16 cellular contexts compared by ENCODE assay signal in the genomic region with DNA sequence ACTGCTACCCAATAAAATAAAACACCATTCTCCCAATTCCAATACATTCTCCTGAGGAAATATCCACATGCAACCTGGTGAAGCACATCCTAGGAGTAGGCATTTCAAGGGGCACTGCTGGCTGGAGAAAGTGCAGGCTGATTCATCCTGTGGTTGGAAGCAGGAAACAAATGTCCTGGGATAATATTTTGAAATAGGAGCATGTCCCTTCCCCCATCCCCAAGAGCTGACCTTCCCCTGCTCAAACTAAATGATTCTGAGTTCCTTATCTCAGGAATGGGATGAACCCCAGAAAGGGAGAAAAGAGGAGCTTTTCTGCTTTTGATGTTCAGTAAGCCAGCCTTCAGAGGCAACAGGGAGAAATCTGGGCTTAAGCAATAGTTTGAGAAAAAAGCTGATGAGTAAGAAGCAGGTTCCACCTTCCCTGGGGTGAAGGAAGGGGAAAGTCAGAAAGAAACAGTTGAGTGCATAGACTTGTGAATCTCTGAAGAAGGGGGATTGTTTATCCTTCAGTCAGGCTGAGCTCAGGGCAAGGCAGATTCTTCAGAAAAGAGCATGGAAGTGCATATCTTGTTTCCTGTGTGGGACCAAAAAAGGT. TPM values are rescaled to one million over a fixed set of nuclear protein-coding genes. Genes with fewer than 3 reads are reported as not detected.
A peak's percentile ranks its signal among the peaks of the same experiment; 100 is the strongest.
DNase-seq lines count a peak whose midpoint lies in the region; ATAC-seq, FAIRE-seq and TF ChIP-seq lines count a peak whose summit lies in the region.
"Had no signal": no experiment of that assay in that cellular context is flagged by ENCODE, and none has a peak within 500 bp of the region (broad histone marks: within the 10 kb centered on the region; RNA-seq: fewer than 3 reads in every experiment).

No MANE protein-coding gene starts in this region.

- H3K9me1 ChIP-seq in IMR-90 (ENCODE audit: insufficient read depth, low read length) (peaks cover 4% of the 10 kb centered on the region; the same call in 1 of the 2 replicates), keratinocyte (ENCODE audit: control insufficient read depth, extremely low read depth, insufficient read depth, low read length) (no peaks in the 10 kb centered on the region)

- no peaks in the 10 kb centered on the region for H3K79me2 ChIP-seq in keratinocyte (ENCODE audit: control insufficient read depth, insufficient read depth, low read length)

- H3K4ac ChIP-seq in IMR-90 (ENCODE audit: low read depth, low read length) = no peak overlapping the region

- POLR2A ChIA-PET in IMR-90 (lab: Charles Lee; ENCODE audit: unreplicated experiment) = no interaction called here
- POLR2A ChIA-PET in activated CD8-positive, alpha-beta T cell treated with anti-CD3 and anti-CD28 coated beads, Interleukin-2, amount 10 ng/mL, durations not matched to agents 7 days and 5 days (lab: Charles Lee) = no interaction called here

- in situ Hi-C loops in IMR-90 (cut with MboI; ENCODE audit: low sequenced_read_pairs) (no loop called here), brain microvascular endothelial cell (cut with HindIII; ENCODE audit: low pct_ligation_motif_present, low sequenced_read_pairs) (no loop called here)

- H3K18ac ChIP-seq in IMR-90 (ENCODE audit: low read depth, low read length) = no peak overlapping the region

- no peak overlapping the region for H2AFZ ChIP-seq in IMR-90 (replicated peaks; ENCODE audit: low read length, poor library complexity)
- no peak overlapping the region for H2AFZ ChIP-seq in keratinocyte (ENCODE audit: control insufficient read depth, low read length)

- peaks cover 15% of the 10 kb centered on the region for H3K36me3 Mint-ChIP-seq in activated CD8-positive, alpha-beta T cell treated with anti-CD3 and anti-CD28 coated beads, Interleukin-2, amount 10 ng/mL, durations not matched to agents 7 days and 5 days (ENCODE audit: low read depth)
- H3K36me3 Mint-ChIP-seq: memory B cell had no signal

- H3K36me3 ChIP-seq in IMR-90 (ENCODE audit: control insufficient read depth, insufficient read depth, low read length) (no peaks in the 10 kb centered on the region), brain microvascular endothelial cell (replicated peaks) (no peaks in the 10 kb centered on the region), keratinocyte (ENCODE audit: control insufficient read depth in 2 of 2, extremely low read depth in 1 of 2, insufficient read depth in 2 of 2, low read length in 2 of 2) (no peaks in the 10 kb centered on the region)
- H3K36me3 ChIP-seq: esophagus squamous epithelium, neutrophil had no signal

- no peak for TF ChIP-seq RAD21 in IMR-90 (IDR thresholded peaks at IDR 0.05; ENCODE audit: low read length)

- H4K20me1 ChIP-seq in IMR-90 (ENCODE audit: insufficient read depth, low read length) (no peaks in the 10 kb centered on the region), keratinocyte (ENCODE audit: control insufficient read depth, extremely low read depth, insufficient read depth, low read length) (no peaks in the 10 kb centered on the region)

- peak; percentile 54; the same call in 1 of the 2 replicates for ATAC-seq in IMR-90 (ENCODE audit: low read depth)
- ATAC-seq in activated CD8-positive, alpha-beta T cell treated with anti-CD3 and anti-CD28 coated beads, Interleukin-2, amount 10 ng/mL, durations not matched to agents 7 days and 5 days = no peak

- no peak overlapping the region for H4K8ac ChIP-seq in IMR-90 (ENCODE audit: low read depth in 2 of 2, low read length in 2 of 2)

- no peak overlapping the region for H3K27ac Mint-ChIP-seq in activated CD8-positive, alpha-beta T cell treated with anti-CD3 and anti-CD28 coated beads, Interleukin-2, amount 10 ng/mL, durations not matched to agents 7 days and 5 days
- H3K27ac Mint-ChIP-seq: activated naive CD8-positive, alpha-beta T cell treated with anti-CD3 and anti-CD28 coated beads for 36 hours; memory B cell had no signal

- H3K4me2 ChIP-seq in IMR-90 (ENCODE audit: low read depth, low read length) (peak overlapping the region; percentile 21; the same call in 1 of the 2 replicates), keratinocyte (ENCODE audit: control insufficient read depth, extremely low read depth, insufficient read depth, low read depth, low read length) (peak overlapping the region; percentile 33)

- FAIRE-seq in keratinocyte (lab: Jason Lieb, UNC) = peak; percentile 81
- FAIRE-seq: colon had no signal

- CTCF ChIA-PET in IMR-90 (lab: Yijun Ruan, JAX) = no interaction called here
- CTCF ChIA-PET in activated CD8-positive, alpha-beta T cell treated with anti-CD3 and anti-CD28 coated beads, Interleukin-2, amount 10 ng/mL, durations not matched to agents 7 days and 5 days (lab: Charles Lee) = interaction anchor here (0.7 to 2.1 kb wide), 6 partner anchors 12 to 307 kb away, joined by 3 to 6 read pairs (median 4); no protein-coding TSS in a partner anchor

- H3K4me3 Mint-ChIP-seq in activated CD8-positive, alpha-beta T cell treated with anti-CD3 and anti-CD28 coated beads, Interleukin-2, amount 10 ng/mL, durations not matched to agents 7 days and 5 days = no peak overlapping the region
- H3K4me3 Mint-ChIP-seq: activated naive CD8-positive, alpha-beta T cell treated with anti-CD3 and anti-CD28 coated beads for 36 hours; memory B cell had no signal

- H2BK20ac ChIP-seq in IMR-90 (ENCODE audit: low read depth, low read length) = no peak overlapping the region

- H3K27me3 ChIP-seq in IMR-90 (ENCODE audit: control insufficient read depth, insufficient read depth, low read length) (no peaks in the 10 kb centered on the region; the same call in 1 of the 2 replicates), brain microvascular endothelial cell (replicated peaks) (no peaks in the 10 kb centered on the region), keratinocyte (ENCODE audit: control insufficient read depth, extremely low read depth, insufficient read depth, low read length) (no peaks in the 10 kb centered on the region)
- H3K27me3 ChIP-seq: neutrophil had no signal

- intact Hi-C loops in IMR-90 (cut with micrococcal nuclease) = no loop called here
- intact Hi-C loops in lower leg skin (cut with DNase I; ENCODE audit: low total_unique reads) = no loop called here

- H3K14ac ChIP-seq in IMR-90 (replicated peaks; ENCODE audit: low read depth, low read length) = no peak overlapping the region

- no TSS peak for BruUV-seq in IMR-90 (replicated peaks; lab: Mats Ljungman, UMichigan)

- DNase-seq in AG08395 (ENCODE audit: low spot score) (peak; percentile 65), IMR-90 (peak; percentile 24), brain microvascular endothelial cell (peak; percentile 40), keratinocyte (ENCODE audit: low read depth, low spot score) (no peak), lower leg skin (ENCODE audit: low spot score in 2 of 2) (no peak), SIG-M5 (lab: John Stamatoyannopoulos, UW) (no peak)
- DNase-seq in stimulated activated CD4-positive, alpha-beta T cell treated with anti-CD3 and anti-CD28 coated beads, Interleukin-4, amount 100 ng/mL, for 4 hours = no peak
- DNase-seq in activated CD8-positive, alpha-beta T cell treated with anti-CD3 and anti-CD28 coated beads, Interleukin-2, amount 10 ng/mL, durations not matched to agents 7 days and 5 days = no peak
- DNase-seq: activated CD4-positive, CD25-positive, alpha-beta regulatory T cell; activated naive CD8-positive, alpha-beta T cell treated with anti-CD3 and anti-CD28 coated beads for 36 hours; esophagus squamous epithelium; NCI-H1048; NCI-H2227 treated with DMSO at 0.1 percent for 48 hours had no signal

- no peak overlapping the region for H2BK5ac ChIP-seq in IMR-90 (ENCODE audit: low read depth, low read length, poor library complexity, severe bottlenecking)

- H3K4me1 ChIP-seq in IMR-90 (ENCODE audit: control insufficient read depth, insufficient read depth, low read length) (peaks cover 2% of the 10 kb centered on the region; the same call in 1 of the 2 replicates), keratinocyte (ENCODE audit: control insufficient read depth, extremely low read depth, insufficient read depth, low read length) (peaks cover 38% of the 10 kb centered on the region)

- H3K27ac ChIP-seq in IMR-90 (ENCODE audit: insufficient read depth, low read length) = no peak overlapping the region
- no peak overlapping the region for H3K27ac ChIP-seq in brain microvascular endothelial cell
- H3K27ac ChIP-seq in keratinocyte (ENCODE audit: control insufficient read depth, insufficient read depth, low read length) = peak overlapping the region; percentile 63
- H3K27ac ChIP-seq: esophagus squamous epithelium, neutrophil had no signal

- H4K91ac ChIP-seq in IMR-90 (ENCODE audit: insufficient read depth, low read depth, low read length) = no peak overlapping the region

- H2AK5ac ChIP-seq in IMR-90 (ENCODE audit: low read depth, low read length) = no peak overlapping the region

- H3K4me3 ChIP-seq in IMR-90 (ENCODE audit: insufficient read depth, low read depth, low read length) (no peak overlapping the region), brain microvascular endothelial cell (ENCODE audit: low read depth, low read length) (no peak overlapping the region), keratinocyte (ENCODE audit: control insufficient read depth in 2 of 3, extremely low read depth in 1 of 3, insufficient read depth in 2 of 3, low read depth in 1 of 3, low read length in 3 of 3) (peak overlapping the region in 2 of 3 experiments; percentile 21 to 27), lower leg skin (ENCODE audit: low read depth, poor library complexity, severe bottlenecking) (no peak overlapping the region)
- H3K4me3 ChIP-seq: esophagus squamous epithelium had no signal

- H3K9me3 Mint-ChIP-seq in activated CD8-positive, alpha-beta T cell treated with anti-CD3 and anti-CD28 coated beads, Interleukin-2, amount 10 ng/mL, durations not matched to agents 7 days and 5 days (ENCODE audit: insufficient read depth) = no peaks in the 10 kb centered on the region

- no peak overlapping the region for H2BK15ac ChIP-seq in IMR-90 (ENCODE audit: low read depth, low read length)

- dilution Hi-C loops in IMR-90 (cut with HindIII; ENCODE audit: low sequenced_read_pairs, unreplicated experiment) = no loop called here
- dilution Hi-C loops in keratinocyte (cut with MboI; ENCODE audit: extremely low pct_ligation_motif_present, low sequenced_read_pairs) = no loop called here

- TF ChIP-seq POLR2A in IMR-90 (IDR thresholded peaks at IDR 0.05; ENCODE audit: low read depth, low read length) = no peak
- no peak for TF ChIP-seq POLR2A in lower leg skin (IDR thresholded peaks at IDR 0.05)

- TF ChIP-seq CTCF in IMR-90 (conservative IDR thresholded peaks at IDR 0.05; ENCODE audit: low read depth, low read length) = no peak
- TF ChIP-seq CTCF in brain microvascular endothelial cell (IDR thresholded peaks at IDR 0.05; ENCODE audit: low read depth, low read length, missing control alignments) = no peak
- no peak for TF ChIP-seq CTCF in keratinocyte (optimal IDR thresholded peaks at IDR 0.05 in 1 of 3, IDR thresholded peaks at IDR 0.05 in 1 of 3, conservative IDR thresholded peaks at IDR 0.05 in 1 of 3; ENCODE audit: extremely low read depth in 1 of 3, insufficient read depth in 2 of 3, low read length in 3 of 3)
- TF ChIP-seq CTCF in lower leg skin (IDR thresholded peaks at IDR 0.05) = no peak

- no peak overlapping the region for H3K56ac ChIP-seq in IMR-90 (ENCODE audit: extremely low read depth, insufficient read depth, low read length)

- no peak overlapping the region for H2BK120ac ChIP-seq in IMR-90 (ENCODE audit: low read depth, low read length)

- H3K27me3 Mint-ChIP-seq in activated CD8-positive, alpha-beta T cell treated with anti-CD3 and anti-CD28 coated beads, Interleukin-2, amount 10 ng/mL, durations not matched to agents 7 days and 5 days (ENCODE audit: low read depth) = peaks cover 3% of the 10 kb centered on the region
- H3K27me3 Mint-ChIP-seq: activated naive CD8-positive, alpha-beta T cell treated with anti-CD3 and anti-CD28 coated beads for 36 hours had no signal

- peaks cover 60% of the 10 kb centered on the region for H3K4me1 Mint-ChIP-seq in activated CD8-positive, alpha-beta T cell treated with anti-CD3 and anti-CD28 coated beads, Interleukin-2, amount 10 ng/mL, durations not matched to agents 7 days and 5 days (ENCODE audit: low read depth)

- no peak overlapping the region for H3K23ac ChIP-seq in IMR-90 (ENCODE audit: low read depth, low read length)

- H4K5ac ChIP-seq in IMR-90 (ENCODE audit: low read depth, low read length) = no peak overlapping the region

- H3K9ac ChIP-seq in IMR-90 (ENCODE audit: low read depth, low read length) (no peak overlapping the region), keratinocyte (ENCODE audit: control insufficient read depth, extremely low read depth, insufficient read depth, low read length) (no peak overlapping the region)

- no peaks in the 10 kb centered on the region for H3K79me1 ChIP-seq in IMR-90 (ENCODE audit: low read depth in 1 of 2, low read length in 2 of 2)

- H3K9me3 ChIP-seq in IMR-90 (ENCODE audit: control insufficient read depth, insufficient read depth, low read length) (no peaks in the 10 kb centered on the region), keratinocyte (ENCODE audit: control insufficient read depth, low read depth, low read length) (no peaks in the 10 kb centered on the region)
- H3K9me3 ChIP-seq: esophagus squamous epithelium, neutrophil had no signal

- peak overlapping the region; percentile 58 for H2AK9ac ChIP-seq in IMR-90 (replicated peaks; ENCODE audit: low read depth, low read length, poor library complexity)

RNA-seq across cellular contexts. Expression of gene SPON1, which starts 19.5 kb away (rescaled TPM):
- 0.56 and 0.72 TPM in 2 replicates for total RNA-seq in IMR-90 (2012; rRNA removed)
- polyA plus RNA-seq in IMR-90 (2012; rRNA removed) = 0.62 and 0.77 TPM in 2 replicates
- polyA plus RNA-seq in IMR-90 (2012; cell fraction: cytosol; rRNA removed) = 0.16 and 0.42 TPM in 2 replicates
- 0.28 and 0.37 TPM in 2 replicates for polyA plus RNA-seq in IMR-90 (2012; cell fraction: nucleus; rRNA removed; ENCODE audit: low replicate concordance)
- polyA plus RNA-seq in keratinocyte = not detected in 3 replicates
- not detected for polyA plus RNA-seq in keratinocyte (2011; ENCODE audit: low read depth)
- not detected in 2 replicates for polyA plus RNA-seq in keratinocyte (2011; cell fraction: cytosol; rRNA removed)
- not detected in 2 replicates for polyA plus RNA-seq in keratinocyte (2011; cell fraction: nucleus; rRNA removed)
- polyA plus RNA-seq in keratinocyte (2012; ENCODE audit: low replicate concordance) = 0.74 and 0.92 TPM in 2 replicates
- polyA minus RNA-seq in keratinocyte = not detected in 3 replicates
- polyA minus RNA-seq in keratinocyte (2011; cell fraction: cytosol; rRNA and poly(A)+ RNA removed) = not detected
- polyA minus RNA-seq in keratinocyte (2011; cell fraction: nucleus; rRNA and poly(A)+ RNA removed) = not detected in 2 replicates
- 10 to 100 TPM in 1 of 4 donors, 1 to 10 TPM in 3; 3.8 to 12.3 (median 5.1) TPM for total RNA-seq in lower leg skin
- total RNA-seq in activated CD8-positive, alpha-beta T cell treated with anti-CD3 and anti-CD28 coated beads, Interleukin-2, amount 10 ng/mL, durations not matched to agents 7 days and 5 days = under 1 TPM; 0.42 to 0.47 TPM

Comparison
In these comparisons a context has a peak if more than half of its experiments do, and no peak if none do; other contexts are left out.
1. DNase-seq: peak in AG08395 (single experiment), IMR-90 (single experiment) and brain microvascular endothelial cell (single experiment); none in keratinocyte (single experiment), stimulated activated CD4-positive, alpha-beta T cell treated with anti-CD3 and anti-CD28 coated beads, Interleukin-4, amount 100 ng/mL, for 4 hours (0 of 2), lower leg skin (0 of 2), activated CD8-positive, alpha-beta T cell treated with anti-CD3 and anti-CD28 coated beads, Interleukin-2, amount 10 ng/mL, durations not matched to agents 7 days and 5 days (single experiment) and SIG-M5 (single experiment).
2. H3K4me3 ChIP-seq: peak in keratinocyte (2 of 3); none in IMR-90 (single experiment), brain microvascular endothelial cell (single experiment) and lower leg skin (single experiment).